Comparison of ENCODE assay signal across 7 cellular contexts in the genomic region with DNA sequence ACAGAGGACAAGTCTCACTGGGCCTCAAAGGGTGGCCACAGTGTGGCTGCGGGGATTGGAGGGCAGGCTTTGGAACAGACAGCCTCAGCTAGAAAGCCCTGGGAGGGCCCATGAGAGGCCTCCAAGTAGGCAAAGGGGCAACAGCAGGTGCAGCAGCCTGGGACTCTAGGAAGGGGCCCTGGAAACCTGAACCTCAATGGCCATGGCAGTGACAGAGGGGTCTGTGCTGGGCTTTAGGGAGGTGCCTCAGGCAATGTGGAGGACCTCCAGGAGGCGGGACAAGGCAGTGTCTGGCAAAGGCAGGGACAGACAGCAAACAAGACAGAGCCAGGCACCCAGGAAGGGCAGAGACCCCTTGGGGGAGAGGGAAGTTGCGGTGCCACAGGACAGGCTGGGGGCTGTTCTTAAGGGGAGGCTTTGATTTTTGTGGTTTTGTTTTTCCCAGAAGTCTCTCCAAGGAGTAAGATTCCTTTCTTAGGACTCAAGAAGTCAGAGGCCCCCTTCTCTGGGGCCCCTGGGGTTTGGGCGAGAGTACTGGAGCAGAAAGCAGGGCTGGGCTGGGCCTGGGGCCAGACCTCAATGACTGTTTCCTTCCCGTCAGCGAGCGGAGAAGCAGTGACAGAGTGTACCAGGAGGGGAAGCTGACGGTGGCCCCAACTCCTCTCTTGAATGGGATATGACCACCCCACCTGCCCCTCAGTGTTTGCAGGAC. TPM values are rescaled to one million over a fixed set of nuclear protein-coding genes. Genes with fewer than 3 reads are reported as not detected.
A peak's percentile ranks its signal among the peaks of the same experiment; 100 is the strongest.
DNase-seq lines count a peak whose midpoint lies in the region; ATAC-seq and TF ChIP-seq lines count a peak whose summit lies in the region.

No MANE protein-coding gene starts in this region.

- H3K4me1 ChIP-seq in RWPE2 (ENCODE audit: insufficient read depth, poor library complexity, severe bottlenecking) (peaks cover 41% of the 10 kb centered on the region), upper lobe of left lung (peaks cover 56 to 65% (median 62%) of the 10 kb centered on the region in 4 donors)

- peak; percentile 77 to 97 (median 97) for TF ChIP-seq EP300 in upper lobe of left lung (IDR thresholded peaks at IDR 0.05)

- H3K27me3 ChIP-seq in RWPE2 (ENCODE audit: insufficient read depth, poor library complexity, severe bottlenecking): no peaks in the 10 kb centered on the region
- H3K27me3 ChIP-seq in upper lobe of left lung: no peaks in the 10 kb centered on the region

- peak in 2 of 4 donors; percentile 8 to 26 for TF ChIP-seq POLR2A in upper lobe of left lung (IDR thresholded peaks at IDR 0.05)

- TF ChIP-seq CTCF in RWPE2 (IDR thresholded peaks at IDR 0.05; ENCODE audit: poor library complexity, severe bottlenecking) (no peak), coronary artery (IDR thresholded peaks at IDR 0.05) (no peak), upper lobe of left lung (IDR thresholded peaks at IDR 0.05) (peak in 1 of 6 experiments; percentile 22)

- WGBS in upper lobe of left lung, 2 donors: 9 to 21% methylated on average over 7 to 8 of the region's 8 CpGs

- peak; percentile 90 for DNase-seq in RWPE2 (ENCODE audit: low spot score)
- peak; percentile 93 for DNase-seq in coronary artery (ENCODE audit: low spot score)
- DNase-seq in midbrain (lab: John Stamatoyannopoulos, UW): peak; percentile 65
- peak; percentile 78 to 89 for DNase-seq in upper lobe of left lung
- no peak for DNase-seq in activated CD4-positive, CD25-positive, alpha-beta regulatory T cell treated with anti-CD3 and anti-CD28 coated beads, Interleukin-2, amount 50 U/mL, for 72 hours
- DNase-seq in HT-29 (ENCODE audit: low spot score): no peak

- ATAC-seq in GM19463 (IDR thresholded peaks at IDR 0.05; ENCODE audit: unreplicated experiment) (peak; percentile 60), RWPE2 (ENCODE audit: low read depth) (peak; percentile 80), upper lobe of left lung (ENCODE audit: low FRiP score in 2 of 2) (peak; percentile 89 to 91)

- peak overlapping the region; percentile 95 for H3K27ac ChIP-seq in RWPE2 (ENCODE audit: poor library complexity, severe bottlenecking)
- H3K27ac ChIP-seq in coronary artery: peak overlapping the region; percentile 71 to 94
- H3K27ac ChIP-seq in upper lobe of left lung: peak overlapping the region; percentile 93 to 99 (median 96)

- no peaks in the 10 kb centered on the region for H3K9me3 ChIP-seq in RWPE2 (ENCODE audit: severe bottlenecking)
- H3K9me3 ChIP-seq in upper lobe of left lung: no peaks in the 10 kb centered on the region

- no peaks in the 10 kb centered on the region for H3K36me3 ChIP-seq in RWPE2 (ENCODE audit: low read depth)
- H3K36me3 ChIP-seq in upper lobe of left lung: peaks cover 0 to 13% (median 0%) of the 10 kb centered on the region in 4 donors

- H3K4me3 ChIP-seq in RWPE2 (ENCODE audit: severe bottlenecking) (no peak overlapping the region), coronary artery (peak overlapping the region; percentile 45), upper lobe of left lung (no peak overlapping the region)

RNA-seq across cellular contexts. Expression of gene STOML1, which starts 9.7 kb away (rescaled TPM):
- total RNA-seq in upper lobe of left lung: 10 to 100 TPM; 12.2 to 23.3 (median 18.3) TPM
- total RNA-seq in HT-29 (2014; rRNA removed; shearing (Covaris generic)): 13.3 and 23.5 TPM in 2 replicates

RNA-seq across cellular contexts. Expression of gene PML, which starts 12.1 kb away (rescaled TPM):
- 100 to 1,000 TPM in 2 of 6 donors, 10 to 100 TPM in 4; 63.1 to 247 (median 92.9) TPM for total RNA-seq in upper lobe of left lung
- total RNA-seq in HT-29 (2014; rRNA removed; shearing (Covaris generic)): 36.9 and 47.2 TPM in 2 replicates

RNA-seq across cellular contexts. Expression of gene LOXL1, which starts 56.1 kb away (rescaled TPM):
- total RNA-seq in upper lobe of left lung: 10 to 100 TPM in 2 of 6 donors, 1 to 10 TPM in 4; 6.0 to 25.9 (median 8.0) TPM
- total RNA-seq in HT-29 (2014; rRNA removed; shearing (Covaris generic)): 20.0 and 26.1 TPM in 2 replicates

Comparison
In these comparisons a context has a peak if more than half of its experiments do, and no peak if none do; other contexts are left out.
1. DNase-seq: peak in RWPE2 (single experiment), coronary artery (single experiment), midbrain (single experiment) and upper lobe of left lung (2 of 2); none in activated CD4-positive, CD25-positive, alpha-beta regulatory T cell treated with anti-CD3 and anti-CD28 coated beads, Interleukin-2, amount 50 U/mL, for 72 hours (single experiment) and HT-29 (single experiment).
2. Peak in every context shown above with its lines, with median percentiles within 50 percentile points of each other: ATAC-seq and H3K27ac ChIP-seq.